13 cellular contexts compared by ENCODE assay signal in the genomic region with DNA sequence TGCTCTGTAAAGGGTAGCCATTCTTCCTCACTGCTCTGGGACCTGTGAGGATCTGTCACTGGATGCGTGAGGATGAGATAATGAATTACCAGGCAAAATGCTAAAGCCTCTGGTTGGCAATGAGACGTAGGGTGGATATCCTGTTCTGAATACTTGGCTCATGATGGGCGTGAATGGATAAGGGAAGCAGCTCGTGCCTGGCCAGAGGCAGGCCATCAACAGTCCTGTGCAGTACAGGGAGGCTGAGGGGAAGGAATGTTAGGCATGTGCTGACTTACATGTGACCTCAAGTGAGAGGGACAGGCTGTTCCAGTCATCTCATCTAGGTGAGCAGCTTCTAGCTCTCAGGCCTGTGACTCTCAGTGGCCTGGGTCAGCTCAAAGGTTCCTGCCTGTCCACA.
A peak's percentile ranks its signal among the peaks of the same experiment; 100 is the strongest.
DNase-seq lines count a peak whose midpoint lies in the region; ATAC-seq and TF ChIP-seq lines count a peak whose summit lies in the region.
"Had no signal": no experiment of that assay in that cellular context is flagged by ENCODE, and none has a peak within 500 bp of the region (broad histone marks: within the 10 kb centered on the region; RNA-seq: fewer than 3 reads in every experiment).

No MANE protein-coding gene starts in this region.

- ATAC-seq in WTC11 = peak; percentile 85
- peak; percentile 93 to 96 for ATAC-seq in left cardiac atrium

- no peaks in the 10 kb centered on the region for H3K4me1 ChIP-seq in CD4-positive, alpha-beta memory T cell (ENCODE audit: insufficient read depth, low read length)
- H3K4me1 ChIP-seq: BLaER1 had no signal

- H3K36me3 Mint-ChIP-seq in WTC11 = no peaks in the 10 kb centered on the region
- H3K36me3 Mint-ChIP-seq in CD4-positive, alpha-beta memory T cell = no peaks in the 10 kb centered on the region

- no peak overlapping the region for H3K27ac Mint-ChIP-seq in WTC11
- H3K27ac Mint-ChIP-seq in CD4-positive, alpha-beta memory T cell = no peak overlapping the region
- H3K27ac Mint-ChIP-seq: activated T-cell treated with anti-CD3 and anti-CD28 coated beads, Interleukin-2, amount 50 U/mL, for 24 hours had no signal

- POLR2A ChIA-PET in WTC11 (lab: Charles Lee) = no interaction called here
- POLR2A ChIA-PET in CD4-positive, alpha-beta memory T cell (lab: Charles Lee; ENCODE audit: partially characterized antibody) = no interaction called here

- H3K4me3 ChIP-seq in CD4-positive, alpha-beta memory T cell (ENCODE audit: low read length in 2 of 2) = no peak overlapping the region
- H3K4me3 ChIP-seq: BLaER1 had no signal

- H3K9me3 ChIP-seq in CD4-positive, alpha-beta memory T cell (ENCODE audit: control insufficient read depth in 1 of 2, low read length in 2 of 2) = no peaks in the 10 kb centered on the region

- TF ChIP-seq CTCF in WTC11 (IDR thresholded peaks at IDR 0.05) = no peak

- CTCF ChIA-PET in WTC11 (lab: Charles Lee) = no interaction called here
- CTCF ChIA-PET in CD4-positive, alpha-beta memory T cell (lab: Charles Lee; ENCODE audit: partially characterized antibody) = no interaction called here

- no peaks in the 10 kb centered on the region for H3K27me3 ChIP-seq in CD4-positive, alpha-beta memory T cell (ENCODE audit: insufficient read depth, low read length)
- H3K27me3 ChIP-seq: BLaER1 had no signal

- H3K27ac ChIP-seq in CD4-positive, alpha-beta memory T cell (ENCODE audit: low read depth, low read length) = no peak overlapping the region
- H3K27ac ChIP-seq: BLaER1 had no signal

- peaks cover 15% of the 10 kb centered on the region for H3K4me1 Mint-ChIP-seq in WTC11
- H3K4me1 Mint-ChIP-seq in CD4-positive, alpha-beta memory T cell = peaks cover 3 to 7% (median 4%) of the 10 kb centered on the region in 4 donors

- intact Hi-C loops in left cardiac atrium (cut with DNase I) = loop anchor here in 1 of 2 donors (10.0 kb wide), 1 partner anchor 107 kb away; no protein-coding TSS in a partner anchor
- intact Hi-C loops in CD4-positive, alpha-beta memory T cell (cut with micrococcal nuclease) = no loop called here

- H3K4me3 Mint-ChIP-seq in WTC11 = no peak overlapping the region
- no peak overlapping the region for H3K4me3 Mint-ChIP-seq in CD4-positive, alpha-beta memory T cell
- H3K4me3 Mint-ChIP-seq: activated T-cell treated with anti-CD3 and anti-CD28 coated beads, Interleukin-2, amount 50 U/mL, for 24 hours had no signal

- no peaks in the 10 kb centered on the region for H3K36me3 ChIP-seq in CD4-positive, alpha-beta memory T cell (ENCODE audit: insufficient read depth, low read length)
- H3K36me3 ChIP-seq: BLaER1 had no signal

- peaks cover 31% of the 10 kb centered on the region for H3K9me3 Mint-ChIP-seq in WTC11
- peaks cover 0 to 4% (median 0%) of the 10 kb centered on the region in 8 donors for H3K9me3 Mint-ChIP-seq in CD4-positive, alpha-beta memory T cell

- peaks cover 25% of the 10 kb centered on the region for H3K27me3 Mint-ChIP-seq in WTC11 (ENCODE audit: low read depth)
- peaks cover 11 to 31% of the 10 kb centered on the region in 2 donors for H3K27me3 Mint-ChIP-seq in CD4-positive, alpha-beta memory T cell

- DNase-seq in EL (peak; percentile 68), WTC11 (ENCODE audit: low spot score) (no peak), left cardiac atrium (peak; percentile 49), non-pigmented ciliary epithelial cell (ENCODE audit: low read depth) (peak; percentile 14), NCI-H1105 treated with DMSO at 0.1 percent for 48 hours (lab: John Stamatoyannopoulos, UW) (no peak), NAMALWA (ENCODE audit: low spot score) (no peak), NCI-H1048 (lab: John Stamatoyannopoulos, UW) (no peak)
- DNase-seq in CD4-positive, alpha-beta memory T cell = no peak
- DNase-seq: activated T-cell treated with anti-CD3 and anti-CD28 coated beads, Interleukin-2, amount 50 U/mL, for 24 hours; NCI-H1092 treated with DMSO at 0.1 percent for 48 hours; stimulated activated CD4-positive, alpha-beta T cell treated with anti-CD3 and anti-CD28 coated beads, Interleukin-12 subunit alpha, Interleukin-12 subunit beta, amount 100 ng/mL, for 4 hours; T1000 had no signal

TF ChIP-seq in WTC11, 78 proteins besides CTCF, POLR2A, EP300 and RAD21:
- TF ChIP-seq MYBL2 (CRISPR knock-in tag; IDR thresholded peaks at IDR 0.05) = no peak
- TF ChIP-seq, protein P1, sequence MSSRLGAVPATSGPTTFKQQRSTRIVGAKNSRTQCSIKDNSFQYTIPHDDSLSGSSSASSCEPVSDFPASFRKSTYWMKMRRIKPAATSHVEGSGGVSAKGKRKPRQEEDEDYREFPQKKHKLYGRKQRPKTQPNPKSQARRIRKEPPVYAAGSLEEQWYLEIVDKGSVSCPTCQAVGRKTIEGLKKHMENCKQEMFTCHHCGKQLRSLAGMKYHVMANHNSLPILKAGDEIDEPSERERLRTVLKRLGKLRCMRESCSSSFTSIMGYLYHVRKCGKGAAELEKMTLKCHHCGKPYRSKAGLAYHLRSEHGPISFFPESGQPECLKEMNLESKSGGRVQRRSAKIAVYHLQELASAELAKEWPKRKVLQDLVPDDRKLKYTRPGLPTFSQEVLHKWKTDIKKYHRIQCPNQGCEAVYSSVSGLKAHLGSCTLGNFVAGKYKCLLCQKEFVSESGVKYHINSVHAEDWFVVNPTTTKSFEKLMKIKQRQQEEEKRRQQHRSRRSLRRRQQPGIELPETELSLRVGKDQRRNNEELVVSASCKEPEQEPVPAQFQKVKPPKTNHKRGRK (CRISPR knock-in tag; IDR thresholded peaks at IDR 0.05; ENCODE audit: borderline replicate concordance) = no peak
- TF ChIP-seq, protein P2, sequence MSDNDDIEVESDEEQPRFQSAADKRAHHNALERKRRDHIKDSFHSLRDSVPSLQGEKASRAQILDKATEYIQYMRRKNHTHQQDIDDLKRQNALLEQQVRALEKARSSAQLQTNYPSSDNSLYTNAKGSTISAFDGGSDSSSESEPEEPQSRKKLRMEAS (CRISPR knock-in tag; IDR thresholded peaks at IDR 0.05) = no peak
- TF ChIP-seq SOX15 (CRISPR knock-in tag; IDR thresholded peaks at IDR 0.05) = no peak
- no peak for TF ChIP-seq GRHL2 (CRISPR knock-in tag; IDR thresholded peaks at IDR 0.05; ENCODE audit: insufficient replicate concordance, severe bottlenecking)
- TF ChIP-seq ZNF219 (CRISPR knock-in tag; IDR thresholded peaks at IDR 0.05; ENCODE audit: borderline replicate concordance) = no peak
- TF ChIP-seq IRF2 (CRISPR knock-in tag; IDR thresholded peaks at IDR 0.05; ENCODE audit: borderline replicate concordance, low read depth) = no peak
- TF ChIP-seq, protein P3, sequence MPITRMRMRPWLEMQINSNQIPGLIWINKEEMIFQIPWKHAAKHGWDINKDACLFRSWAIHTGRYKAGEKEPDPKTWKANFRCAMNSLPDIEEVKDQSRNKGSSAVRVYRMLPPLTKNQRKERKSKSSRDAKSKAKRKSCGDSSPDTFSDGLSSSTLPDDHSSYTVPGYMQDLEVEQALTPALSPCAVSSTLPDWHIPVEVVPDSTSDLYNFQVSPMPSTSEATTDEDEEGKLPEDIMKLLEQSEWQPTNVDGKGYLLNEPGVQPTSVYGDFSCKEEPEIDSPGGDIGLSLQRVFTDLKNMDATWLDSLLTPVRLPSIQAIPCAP (CRISPR knock-in tag; IDR thresholded peaks at IDR 0.05) = no peak
- TF ChIP-seq, protein P4, sequence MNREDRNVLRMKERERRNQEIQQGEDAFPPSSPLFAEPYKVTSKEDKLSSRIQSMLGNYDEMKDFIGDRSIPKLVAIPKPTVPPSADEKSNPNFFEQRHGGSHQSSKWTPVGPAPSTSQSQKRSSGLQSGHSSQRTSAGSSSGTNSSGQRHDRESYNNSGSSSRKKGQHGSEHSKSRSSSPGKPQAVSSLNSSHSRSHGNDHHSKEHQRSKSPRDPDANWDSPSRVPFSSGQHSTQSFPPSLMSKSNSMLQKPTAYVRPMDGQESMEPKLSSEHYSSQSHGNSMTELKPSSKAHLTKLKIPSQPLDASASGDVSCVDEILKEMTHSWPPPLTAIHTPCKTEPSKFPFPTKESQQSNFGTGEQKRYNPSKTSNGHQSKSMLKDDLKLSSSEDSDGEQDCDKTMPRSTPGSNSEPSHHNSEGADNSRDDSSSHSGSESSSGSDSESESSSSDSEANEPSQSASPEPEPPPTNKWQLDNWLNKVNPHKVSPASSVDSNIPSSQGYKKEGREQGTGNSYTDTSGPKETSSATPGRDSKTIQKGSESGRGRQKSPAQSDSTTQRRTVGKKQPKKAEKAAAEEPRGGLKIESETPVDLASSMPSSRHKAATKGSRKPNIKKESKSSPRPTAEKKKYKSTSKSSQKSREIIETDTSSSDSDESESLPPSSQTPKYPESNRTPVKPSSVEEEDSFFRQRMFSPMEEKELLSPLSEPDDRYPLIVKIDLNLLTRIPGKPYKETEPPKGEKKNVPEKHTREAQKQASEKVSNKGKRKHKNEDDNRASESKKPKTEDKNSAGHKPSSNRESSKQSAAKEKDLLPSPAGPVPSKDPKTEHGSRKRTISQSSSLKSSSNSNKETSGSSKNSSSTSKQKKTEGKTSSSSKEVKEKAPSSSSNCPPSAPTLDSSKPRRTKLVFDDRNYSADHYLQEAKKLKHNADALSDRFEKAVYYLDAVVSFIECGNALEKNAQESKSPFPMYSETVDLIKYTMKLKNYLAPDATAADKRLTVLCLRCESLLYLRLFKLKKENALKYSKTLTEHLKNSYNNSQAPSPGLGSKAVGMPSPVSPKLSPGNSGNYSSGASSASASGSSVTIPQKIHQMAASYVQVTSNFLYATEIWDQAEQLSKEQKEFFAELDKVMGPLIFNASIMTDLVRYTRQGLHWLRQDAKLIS (CRISPR knock-in tag; IDR thresholded peaks at IDR 0.05; ENCODE audit: borderline replicate concordance) = no peak
- no peak for TF ChIP-seq ZNF317 (CRISPR knock-in tag; IDR thresholded peaks at IDR 0.05; ENCODE audit: borderline replicate concordance, low read depth)
- TF ChIP-seq, protein P5, sequence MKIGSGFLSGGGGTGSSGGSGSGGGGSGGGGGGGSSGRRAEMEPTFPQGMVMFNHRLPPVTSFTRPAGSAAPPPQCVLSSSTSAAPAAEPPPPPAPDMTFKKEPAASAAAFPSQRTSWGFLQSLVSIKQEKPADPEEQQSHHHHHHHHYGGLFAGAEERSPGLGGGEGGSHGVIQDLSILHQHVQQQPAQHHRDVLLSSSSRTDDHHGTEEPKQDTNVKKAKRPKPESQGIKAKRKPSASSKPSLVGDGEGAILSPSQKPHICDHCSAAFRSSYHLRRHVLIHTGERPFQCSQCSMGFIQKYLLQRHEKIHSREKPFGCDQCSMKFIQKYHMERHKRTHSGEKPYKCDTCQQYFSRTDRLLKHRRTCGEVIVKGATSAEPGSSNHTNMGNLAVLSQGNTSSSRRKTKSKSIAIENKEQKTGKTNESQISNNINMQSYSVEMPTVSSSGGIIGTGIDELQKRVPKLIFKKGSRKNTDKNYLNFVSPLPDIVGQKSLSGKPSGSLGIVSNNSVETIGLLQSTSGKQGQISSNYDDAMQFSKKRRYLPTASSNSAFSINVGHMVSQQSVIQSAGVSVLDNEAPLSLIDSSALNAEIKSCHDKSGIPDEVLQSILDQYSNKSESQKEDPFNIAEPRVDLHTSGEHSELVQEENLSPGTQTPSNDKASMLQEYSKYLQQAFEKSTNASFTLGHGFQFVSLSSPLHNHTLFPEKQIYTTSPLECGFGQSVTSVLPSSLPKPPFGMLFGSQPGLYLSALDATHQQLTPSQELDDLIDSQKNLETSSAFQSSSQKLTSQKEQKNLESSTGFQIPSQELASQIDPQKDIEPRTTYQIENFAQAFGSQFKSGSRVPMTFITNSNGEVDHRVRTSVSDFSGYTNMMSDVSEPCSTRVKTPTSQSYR (CRISPR knock-in tag; IDR thresholded peaks at IDR 0.05) = no peak

Comparison
In these comparisons a context has a peak if more than half of its experiments do, and no peak if none do; other contexts are left out.
1. DNase-seq: peak in EL (single experiment), left cardiac atrium (single experiment) and non-pigmented ciliary epithelial cell (single experiment); none in WTC11 (single experiment), CD4-positive, alpha-beta memory T cell (0 of 5), NCI-H1105 treated with DMSO at 0.1 percent for 48 hours (single experiment), NAMALWA (single experiment) and NCI-H1048 (single experiment).